In the genomic region with DNA sequence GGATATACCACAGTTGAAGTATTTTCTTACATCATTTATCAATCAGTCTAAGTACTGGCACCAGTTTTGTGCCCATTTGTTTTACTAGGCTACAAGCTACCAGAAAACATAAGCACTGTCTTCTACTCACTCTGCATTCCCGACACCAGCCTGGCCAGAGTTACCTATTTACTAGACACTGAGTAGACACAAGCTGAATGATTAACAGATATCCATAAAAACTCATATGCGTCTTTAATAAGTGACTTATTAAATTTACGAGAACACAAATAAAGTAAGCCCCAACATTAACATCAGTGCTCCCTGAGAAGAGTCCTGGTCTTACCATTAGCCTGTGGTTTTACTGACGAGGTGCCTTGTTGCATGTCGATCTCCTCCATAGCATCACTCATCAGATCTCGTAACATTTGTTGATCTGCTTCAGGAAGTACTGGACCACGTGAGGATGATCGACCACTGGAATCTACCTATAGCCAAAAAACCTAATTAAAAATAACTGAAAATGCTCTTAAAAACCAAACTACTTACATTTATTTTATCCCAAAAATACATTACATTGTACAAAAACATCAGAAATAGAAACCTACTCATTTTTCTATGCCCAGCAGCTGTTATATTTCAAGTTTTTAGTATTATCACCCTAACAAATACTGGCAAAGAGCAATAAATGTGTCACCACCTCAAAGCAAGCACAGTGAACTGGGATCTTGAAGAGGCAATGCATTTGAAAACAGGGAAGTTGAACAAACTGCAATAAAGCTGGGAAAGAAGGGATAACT, we compare ENCODE assay signal across 2 cellular contexts.
TF ChIP-seq lines count a peak whose summit lies in the region.

No MANE protein-coding gene starts in this region.

TF ChIP-seq in H1, 55 proteins besides CTCF, POLR2A, EP300 and RAD21:
- TF ChIP-seq CHD2 (IDR thresholded peaks at IDR 0.05; ENCODE audit: low read length) = no peak
- no peak for TF ChIP-seq CTBP2 (IDR thresholded peaks at IDR 0.05; ENCODE audit: borderline replicate concordance, insufficient read depth, insufficient read length, low read length)
- TF ChIP-seq POU5F1 (IDR thresholded peaks at IDR 0.05; ENCODE audit: low read depth, low read length) = no peak
- no peak for TF ChIP-seq SP1 (IDR thresholded peaks at IDR 0.05; ENCODE audit: low read depth, low read length)
- no peak for TF ChIP-seq NANOG (IDR thresholded peaks at IDR 0.05; ENCODE audit: insufficient read depth, low read depth, low read length, poor library complexity, severe bottlenecking)
- no peak for TF ChIP-seq CREB1 (IDR thresholded peaks at IDR 0.05)
- TF ChIP-seq SIX5 (IDR thresholded peaks at IDR 0.05; ENCODE audit: low read depth, low read length) = no peak
- no peak for TF ChIP-seq RBBP5 (IDR thresholded peaks at IDR 0.05; ENCODE audit: borderline replicate concordance, low read depth, low read length)
- no peak for TF ChIP-seq BCL11A (IDR thresholded peaks at IDR 0.05; ENCODE audit: low read depth in 2 of 2, low read length in 2 of 2)
- no peak for TF ChIP-seq SUZ12 (IDR thresholded peaks at IDR 0.05; ENCODE audit: low read length)
- TF ChIP-seq SAP30 (IDR thresholded peaks at IDR 0.05; ENCODE audit: insufficient read depth, insufficient replicate concordance, low read length) = no peak
- no peak for TF ChIP-seq TAF1 (IDR thresholded peaks at IDR 0.05; ENCODE audit: low read depth, low read length)
- TF ChIP-seq RNF2 (IDR thresholded peaks at IDR 0.05; ENCODE audit: borderline replicate concordance, low read depth, low read length, missing control alignments, poor library complexity, severe bottlenecking) = no peak
- no peak for TF ChIP-seq KDM5A (IDR thresholded peaks at IDR 0.05; ENCODE audit: low read length)
- no peak for TF ChIP-seq HDAC6 (IDR thresholded peaks at IDR 0.05; ENCODE audit: low read depth, low read length)
- TF ChIP-seq SP4 (IDR thresholded peaks at IDR 0.05; ENCODE audit: low read length) = no peak
- TF ChIP-seq BACH1 (IDR thresholded peaks at IDR 0.05; ENCODE audit: low read length) = no peak
TF ChIP-seq in H1: peak in this region for 0.

TF ChIP-seq in HepG2, 621 proteins besides CTCF, POLR2A, EP300 and RAD21:
- TF ChIP-seq ZNF567 (CRISPR knock-in tag; IDR thresholded peaks at IDR 0.05; ENCODE audit: borderline replicate concordance) (no peak), GATAD1 (CRISPR knock-in tag; IDR thresholded peaks at IDR 0.05) (no peak), PRPF4 (IDR thresholded peaks at IDR 0.05; ENCODE audit: low read depth, low read length, poor library complexity, severe bottlenecking) (no peak), TBL1XR1 (IDR thresholded peaks at IDR 0.05; ENCODE audit: borderline replicate concordance, low read length, partially characterized antibody) (no peak), PLSCR1 (CRISPR knock-in tag; IDR thresholded peaks at IDR 0.05; ENCODE audit: borderline replicate concordance) (no peak), ZNF703 (CRISPR knock-in tag; IDR thresholded peaks at IDR 0.05; ENCODE audit: borderline replicate concordance) (no peak)
- TF ChIP-seq, protein P1, sequence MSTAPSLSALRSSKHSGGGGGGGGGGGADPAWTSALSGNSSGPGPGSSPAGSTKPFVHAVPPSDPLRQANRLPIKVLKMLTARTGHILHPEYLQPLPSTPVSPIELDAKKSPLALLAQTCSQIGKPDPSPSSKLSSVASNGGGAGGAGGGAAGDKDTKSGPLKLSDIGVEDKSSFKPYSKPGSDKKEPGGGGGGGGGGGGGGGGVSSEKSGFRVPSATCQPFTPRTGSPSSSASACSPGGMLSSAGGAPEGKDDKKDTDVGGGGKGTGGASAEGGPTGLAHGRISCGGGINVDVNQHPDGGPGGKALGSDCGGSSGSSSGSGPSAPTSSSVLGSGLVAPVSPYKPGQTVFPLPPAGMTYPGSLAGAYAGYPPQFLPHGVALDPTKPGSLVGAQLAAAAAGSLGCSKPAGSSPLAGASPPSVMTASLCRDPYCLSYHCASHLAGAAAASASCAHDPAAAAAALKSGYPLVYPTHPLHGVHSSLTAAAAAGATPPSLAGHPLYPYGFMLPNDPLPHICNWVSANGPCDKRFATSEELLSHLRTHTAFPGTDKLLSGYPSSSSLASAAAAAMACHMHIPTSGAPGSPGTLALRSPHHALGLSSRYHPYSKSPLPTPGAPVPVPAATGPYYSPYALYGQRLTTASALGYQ (CRISPR knock-in tag; IDR thresholded peaks at IDR 0.05) = no peak
- TF ChIP-seq, protein P2, sequence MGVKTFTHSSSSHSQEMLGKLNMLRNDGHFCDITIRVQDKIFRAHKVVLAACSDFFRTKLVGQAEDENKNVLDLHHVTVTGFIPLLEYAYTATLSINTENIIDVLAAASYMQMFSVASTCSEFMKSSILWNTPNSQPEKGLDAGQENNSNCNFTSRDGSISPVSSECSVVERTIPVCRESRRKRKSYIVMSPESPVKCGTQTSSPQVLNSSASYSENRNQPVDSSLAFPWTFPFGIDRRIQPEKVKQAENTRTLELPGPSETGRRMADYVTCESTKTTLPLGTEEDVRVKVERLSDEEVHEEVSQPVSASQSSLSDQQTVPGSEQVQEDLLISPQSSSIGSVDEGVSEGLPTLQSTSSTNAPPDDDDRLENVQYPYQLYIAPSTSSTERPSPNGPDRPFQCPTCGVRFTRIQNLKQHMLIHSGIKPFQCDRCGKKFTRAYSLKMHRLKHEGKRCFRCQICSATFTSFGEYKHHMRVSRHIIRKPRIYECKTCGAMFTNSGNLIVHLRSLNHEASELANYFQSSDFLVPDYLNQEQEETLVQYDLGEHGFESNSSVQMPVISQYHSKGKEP (CRISPR knock-in tag; IDR thresholded peaks at IDR 0.05) = no peak
